ENCODE assay signal across 8 cellular contexts in the genomic region with DNA sequence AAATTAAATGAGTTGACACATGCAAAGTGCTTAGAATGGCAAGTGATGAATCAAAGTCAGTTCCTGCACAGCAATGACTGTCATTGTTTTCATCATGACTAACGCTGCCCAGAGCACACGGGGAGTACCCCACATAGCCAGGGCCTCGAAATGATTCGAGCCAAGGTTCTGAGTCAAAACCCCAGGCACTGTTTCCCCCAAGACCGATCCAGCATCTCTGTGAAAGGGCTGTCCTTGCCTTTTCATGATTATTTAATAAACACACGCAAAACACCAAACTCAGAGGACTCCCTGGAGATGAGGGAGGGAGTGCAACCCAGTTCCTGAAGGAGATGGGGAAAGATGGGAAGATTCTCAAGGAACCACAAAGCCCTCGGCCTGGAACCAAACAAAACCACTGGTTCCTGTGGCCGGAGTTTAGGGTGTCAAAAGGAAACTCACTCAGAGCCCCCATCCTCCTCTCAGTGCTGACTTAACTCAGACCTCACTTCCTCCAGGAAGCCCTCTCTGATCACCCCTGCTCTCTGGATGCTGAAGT. TPM values are rescaled to one million over a fixed set of nuclear protein-coding genes. Genes with fewer than 3 reads are reported as not detected.
A peak's percentile ranks its signal among the peaks of the same experiment; 100 is the strongest.
DNase-seq lines count a peak whose midpoint lies in the region; ATAC-seq and TF ChIP-seq lines count a peak whose summit lies in the region.

No MANE protein-coding gene starts in this region.

- H3K4me3 ChIP-seq in BJ (ENCODE audit: low read depth, low read length): no peak overlapping the region
- no peak overlapping the region for H3K4me3 ChIP-seq in epithelial cell of esophagus (ENCODE audit: low read length)

- CTCF ChIA-PET in BJ (lab: Yijun Ruan, JAX): no interaction called here

- POLR2A ChIA-PET in BJ (lab: Charles Lee): no interaction called here

- H3K27me3 ChIP-seq in BJ (ENCODE audit: control insufficient read depth, insufficient read depth, low read length): no peaks in the 10 kb centered on the region; the same call in 1 of the 2 replicates

- no peaks in the 10 kb centered on the region for H3K36me3 ChIP-seq in BJ (ENCODE audit: control insufficient read depth, insufficient read depth, low read length)

- DNase-seq in BJ (ENCODE audit: low read depth) (peak; percentile 46), epithelial cell of esophagus (ENCODE audit: low read depth) (peak; percentile 84), cortex of kidney (lab: John Stamatoyannopoulos, UW) (no peak), iPS-NIHi11 (ENCODE audit: low spot score) (no peak)
- peak; percentile 78 for DNase-seq in activated CD4-positive, alpha-beta T cell treated with anti-CD3 and anti-CD28 coated beads for 48 hours
- peak; percentile 78 for DNase-seq in stimulated activated CD4-positive, alpha-beta T cell treated with anti-CD3 and anti-CD28 coated beads, Interleukin-15, amount 100 ng/mL, for 24 hours

- ATAC-seq in HG02981 (IDR thresholded peaks at IDR 0.05; ENCODE audit: unreplicated experiment) (peak; percentile 45), HG03196 (IDR thresholded peaks at IDR 0.05; ENCODE audit: unreplicated experiment) (no peak)

- TF ChIP-seq CTCF in BJ (IDR thresholded peaks at IDR 0.05; ENCODE audit: insufficient read depth, low read depth, low read length) (no peak), epithelial cell of esophagus (IDR thresholded peaks at IDR 0.05; ENCODE audit: insufficient read depth, low read depth, low read length, missing control alignments) (no peak)

RNA-seq across cellular contexts. Expression of a gene that starts 3.8 kb away (rescaled TPM):
- polyA plus RNA-seq in BJ (2011; rRNA removed): 0.75 and 1.3 TPM in 2 replicates
- polyA minus RNA-seq in BJ (2011; rRNA and poly(A)+ RNA removed): 0.93 and 1.5 TPM in 2 replicates

Comparison
In these comparisons a context has a peak if more than half of its experiments do, and no peak if none do; other contexts are left out.
1. DNase-seq: peak in BJ (single experiment), activated CD4-positive, alpha-beta T cell treated with anti-CD3 and anti-CD28 coated beads for 48 hours (single experiment), epithelial cell of esophagus (single experiment) and stimulated activated CD4-positive, alpha-beta T cell treated with anti-CD3 and anti-CD28 coated beads, Interleukin-15, amount 100 ng/mL, for 24 hours (single experiment); none in cortex of kidney (single experiment) and iPS-NIHi11 (single experiment).